In genomic region chr14:88985654-88986053, GRCh38 we compare ENCODE assay signal across 1 cellular context.
TF ChIP-seq lines count a peak whose summit lies in the region.

No MANE protein-coding gene starts in this region.

TF ChIP-seq in HCT116, 20 proteins besides CTCF, POLR2A, EP300 and RAD21 (continued from another document):
- TF ChIP-seq, protein P1, sequence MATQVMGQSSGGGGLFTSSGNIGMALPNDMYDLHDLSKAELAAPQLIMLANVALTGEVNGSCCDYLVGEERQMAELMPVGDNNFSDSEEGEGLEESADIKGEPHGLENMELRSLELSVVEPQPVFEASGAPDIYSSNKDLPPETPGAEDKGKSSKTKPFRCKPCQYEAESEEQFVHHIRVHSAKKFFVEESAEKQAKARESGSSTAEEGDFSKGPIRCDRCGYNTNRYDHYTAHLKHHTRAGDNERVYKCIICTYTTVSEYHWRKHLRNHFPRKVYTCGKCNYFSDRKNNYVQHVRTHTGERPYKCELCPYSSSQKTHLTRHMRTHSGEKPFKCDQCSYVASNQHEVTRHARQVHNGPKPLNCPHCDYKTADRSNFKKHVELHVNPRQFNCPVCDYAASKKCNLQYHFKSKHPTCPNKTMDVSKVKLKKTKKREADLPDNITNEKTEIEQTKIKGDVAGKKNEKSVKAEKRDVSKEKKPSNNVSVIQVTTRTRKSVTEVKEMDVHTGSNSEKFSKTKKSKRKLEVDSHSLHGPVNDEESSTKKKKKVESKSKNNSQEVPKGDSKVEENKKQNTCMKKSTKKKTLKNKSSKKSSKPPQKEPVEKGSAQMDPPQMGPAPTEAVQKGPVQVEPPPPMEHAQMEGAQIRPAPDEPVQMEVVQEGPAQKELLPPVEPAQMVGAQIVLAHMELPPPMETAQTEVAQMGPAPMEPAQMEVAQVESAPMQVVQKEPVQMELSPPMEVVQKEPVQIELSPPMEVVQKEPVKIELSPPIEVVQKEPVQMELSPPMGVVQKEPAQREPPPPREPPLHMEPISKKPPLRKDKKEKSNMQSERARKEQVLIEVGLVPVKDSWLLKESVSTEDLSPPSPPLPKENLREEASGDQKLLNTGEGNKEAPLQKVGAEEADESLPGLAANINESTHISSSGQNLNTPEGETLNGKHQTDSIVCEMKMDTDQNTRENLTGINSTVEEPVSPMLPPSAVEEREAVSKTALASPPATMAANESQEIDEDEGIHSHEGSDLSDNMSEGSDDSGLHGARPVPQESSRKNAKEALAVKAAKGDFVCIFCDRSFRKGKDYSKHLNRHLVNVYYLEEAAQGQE (IDR thresholded peaks at IDR 0.05; ENCODE audit: low read depth), result no peak
- TF ChIP-seq YY1 (IDR thresholded peaks at IDR 0.05; ENCODE audit: extremely low read depth, insufficient replicate concordance, low read depth, low read length), result no peak
